In the genomic region with DNA sequence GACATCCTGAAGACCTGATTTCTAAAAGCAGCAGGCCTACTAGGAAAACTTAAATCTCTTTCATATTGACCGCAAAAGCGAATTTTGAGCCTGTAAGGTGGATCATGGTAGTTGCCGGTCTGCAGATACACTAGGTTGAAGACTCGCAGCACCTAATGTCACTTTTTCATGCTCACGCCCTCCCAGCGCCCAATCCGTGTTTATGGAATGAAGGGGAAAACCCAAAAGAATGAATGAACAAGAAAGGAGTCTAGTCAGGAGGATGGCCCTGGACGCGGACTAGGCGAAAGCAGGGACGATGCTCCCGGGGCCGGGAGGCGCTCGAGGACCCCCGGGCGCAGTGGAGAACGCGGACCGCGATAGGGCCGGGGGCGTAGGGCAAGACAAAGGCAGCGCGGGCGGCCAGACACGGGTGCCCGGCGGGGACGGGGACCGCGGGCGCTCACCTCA, we compare ENCODE assay signal across 8 cellular contexts. TPM values are rescaled to one million over a fixed set of nuclear protein-coding genes. Genes with fewer than 3 reads are reported as not detected.
DNase-seq lines count a peak whose midpoint lies in the region; ATAC-seq and TF ChIP-seq lines count a peak whose summit lies in the region.

No MANE protein-coding gene starts in this region.

- POLR2A ChIA-PET in IMR-90 (lab: Charles Lee; ENCODE audit: unreplicated experiment), result no interaction called here

- 0% methylated on average over 21 of the region's 33 CpGs; no CpG with 5 or more reads in 1 of the 2 experiments for WGBS in IMR-90 (ENCODE audit: extremely low coverage in 2 of 2, insufficient read length in 1 of 2), 2 experiments

- peaks cover 8 to 9% of the 10 kb centered on the region in 2 donors for H3K36me3 Mint-ChIP-seq in activated naive CD4-positive, alpha-beta T cell treated with anti-CD3 and anti-CD28 coated beads, Interleukin-2, amount 50 U/mL, for 72 hours
- peaks cover 4 to 6% of the 10 kb centered on the region in 2 donors for H3K36me3 Mint-ChIP-seq in stimulated activated naive B cell treated with anti-CD40 and anti-IgM and Interleukin-4, amounts not matched to agents 10 μg/mL and 1 μg/mL and 100 μg/mL, for 72 hours

- H3K14ac ChIP-seq in IMR-90 (replicated peaks; ENCODE audit: low read depth, low read length), result peak overlapping the region; percentile 69

- TF ChIP-seq CTCF in IMR-90 (conservative IDR thresholded peaks at IDR 0.05; ENCODE audit: low read depth, low read length), result no peak

- peak overlapping the region; percentile 80 to 97 for H3K27ac Mint-ChIP-seq in activated naive CD4-positive, alpha-beta T cell treated with anti-CD3 and anti-CD28 coated beads, Interleukin-2, amount 50 U/mL, for 72 hours
- H3K27ac Mint-ChIP-seq in stimulated activated naive B cell treated with anti-CD40 and anti-IgM and Interleukin-4, amounts not matched to agents 10 μg/mL and 1 μg/mL and 100 μg/mL, for 72 hours, result peak overlapping the region; percentile 93

- H3K9ac ChIP-seq in IMR-90 (ENCODE audit: low read depth, low read length) (peak overlapping the region; percentile 97), iPS-20b (ENCODE audit: low read depth, low read length) (peak overlapping the region; percentile 91)

- H3K4me1 Mint-ChIP-seq in stimulated activated naive B cell treated with anti-CD40 and anti-IgM and Interleukin-4, amounts not matched to agents 10 μg/mL and 1 μg/mL and 100 μg/mL, for 72 hours, result peaks cover 35 to 47% of the 10 kb centered on the region in 2 donors

- no peaks in the 10 kb centered on the region for H3K9me3 Mint-ChIP-seq in activated naive CD4-positive, alpha-beta T cell treated with anti-CD3 and anti-CD28 coated beads, Interleukin-2, amount 50 U/mL, for 72 hours
- no peaks in the 10 kb centered on the region for H3K9me3 Mint-ChIP-seq in stimulated activated naive B cell treated with anti-CD40 and anti-IgM and Interleukin-4, amounts not matched to agents 10 μg/mL and 1 μg/mL and 100 μg/mL, for 72 hours

- peak overlapping the region; percentile 75 for H2AK9ac ChIP-seq in IMR-90 (replicated peaks; ENCODE audit: low read depth, low read length, poor library complexity)

- peak overlapping the region; percentile 14 to 59; a peak in 2 of 4 replicates for H4K8ac ChIP-seq in IMR-90 (ENCODE audit: low read depth in 2 of 2, low read length in 2 of 2)

- peak overlapping the region; percentile 82 for H3K18ac ChIP-seq in IMR-90 (ENCODE audit: low read depth, low read length)

- H3K4ac ChIP-seq in IMR-90 (ENCODE audit: low read depth, low read length), result peak overlapping the region; percentile 89

- peak overlapping the region; percentile 48 for H2AK5ac ChIP-seq in IMR-90 (ENCODE audit: low read depth, low read length)

- peak overlapping the region; percentile 100 for H3K4me2 ChIP-seq in IMR-90 (ENCODE audit: low read depth, low read length)

- peak overlapping the region; percentile 53 for H4K91ac ChIP-seq in IMR-90 (ENCODE audit: insufficient read depth, low read depth, low read length)

- TF ChIP-seq POLR2A in IMR-90 (IDR thresholded peaks at IDR 0.05; ENCODE audit: low read depth, low read length), result no peak

- ATAC-seq in IMR-90 (ENCODE audit: low read depth), result no peak
- peak in 1 of 2 donors; percentile 0 for ATAC-seq in activated naive CD4-positive, alpha-beta T cell treated with anti-CD3 and anti-CD28 coated beads, Interleukin-2, amount 50 U/mL, for 72 hours
- no peak for ATAC-seq in stimulated activated naive B cell treated with anti-CD40 and anti-IgM and Interleukin-4, amounts not matched to agents 10 μg/mL and 1 μg/mL and 100 μg/mL, for 72 hours (replicated peaks)

- H3K23ac ChIP-seq in IMR-90 (ENCODE audit: low read depth, low read length), result peak overlapping the region; percentile 64

- peak; percentile 12 for DNase-seq in CD1c-positive myeloid dendritic cell (ENCODE audit: extremely low spot score)
- peak; percentile 27 for DNase-seq in IMR-90
- DNase-seq in activated naive CD4-positive, alpha-beta T cell treated with anti-CD3 and anti-CD28 coated beads, Interleukin-2, amount 50 U/mL, for 72 hours (ENCODE audit: low spot score in 2 of 2), result peak in 1 of 2 donors; percentile 20
- no peak for DNase-seq in stimulated activated naive B cell treated with anti-CD40 and anti-IgM and Interleukin-4, amounts not matched to agents 10 μg/mL and 1 μg/mL and 100 μg/mL, for 72 hours
- no peak for DNase-seq in stimulated activated CD4-positive, alpha-beta T cell treated with anti-CD3 and anti-CD28 coated beads, Interleukin-12 subunit alpha, Interleukin-12 subunit beta, amount 100 ng/mL, for 4 hours
- no peak for DNase-seq in activated effector memory CD4-positive, alpha-beta T cell treated with anti-CD3 and anti-CD28 coated beads, Interleukin-2, amount 50 U/mL, for 16 hours
- DNase-seq in kidney glomerular epithelial cell (lab: John Stamatoyannopoulos, UW), result no peak

- peaks cover 7% of the 10 kb centered on the region for H3K36me3 ChIP-seq in IMR-90 (ENCODE audit: control insufficient read depth, insufficient read depth, low read length)
- 0 out of 2 replicates have a peak, but pooled peaks cover 13% of the 10 kb centered on the region for H3K36me3 ChIP-seq in iPS-20b (ENCODE audit: insufficient read depth, low read depth, low read length)

- peak overlapping the region; percentile 94 for H2BK5ac ChIP-seq in IMR-90 (ENCODE audit: low read depth, low read length, poor library complexity, severe bottlenecking)

- in situ Hi-C loops in IMR-90 (cut with MboI; ENCODE audit: low sequenced_read_pairs), result no loop called here

- intact Hi-C loops in IMR-90 (cut with micrococcal nuclease), result loop anchor here (2.0 kb wide), 2 partner anchors 175 to 183 kb away; no protein-coding TSS in a partner anchor

- H2BK20ac ChIP-seq in IMR-90 (ENCODE audit: low read depth, low read length), result peak overlapping the region; percentile 36

- H3K4me1 ChIP-seq in IMR-90 (ENCODE audit: control insufficient read depth, insufficient read depth, low read length) (peaks cover 18% of the 10 kb centered on the region), iPS-20b (ENCODE audit: insufficient read depth, low read length) (peaks cover 12% of the 10 kb centered on the region; the same call in 1 of the 2 replicates)

- H3K79me1 ChIP-seq in IMR-90 (ENCODE audit: low read depth in 1 of 2, low read length in 2 of 2), result peaks cover 16 to 47% of the 10 kb centered on the region in 2 experiments; a peak in 2 of 4 replicates

- H3K27ac ChIP-seq in IMR-90 (ENCODE audit: insufficient read depth, low read length), result peak overlapping the region; percentile 92
- peak overlapping the region; percentile 56 for H3K27ac ChIP-seq in iPS-20b (ENCODE audit: low read length)

- TF ChIP-seq RAD21 in IMR-90 (IDR thresholded peaks at IDR 0.05; ENCODE audit: low read length), result no peak

- peak overlapping the region; percentile 58 for H2BK120ac ChIP-seq in IMR-90 (ENCODE audit: low read depth, low read length)

- H3K9me1 ChIP-seq in IMR-90 (ENCODE audit: insufficient read depth, low read length), result peaks cover 10% of the 10 kb centered on the region

- dilution Hi-C loops in IMR-90 (cut with HindIII; ENCODE audit: low sequenced_read_pairs, unreplicated experiment), result no loop called here

- H4K20me1 ChIP-seq in IMR-90 (ENCODE audit: insufficient read depth, low read length), result peaks cover 8% of the 10 kb centered on the region

- peak overlapping the region; percentile 81 for H3K56ac ChIP-seq in IMR-90 (ENCODE audit: extremely low read depth, insufficient read depth, low read length)

- H2BK15ac ChIP-seq in IMR-90 (ENCODE audit: low read depth, low read length), result peak overlapping the region; percentile 18; the same call in 1 of the 3 replicates

- CTCF ChIA-PET in IMR-90 (lab: Yijun Ruan, JAX), result interaction anchor here (1.0 to 1.8 kb wide), 6 partner anchors 30 to 184 kb away, joined by 3 to 8 read pairs (median 5); no protein-coding TSS in a partner anchor

- no TSS peak for BruUV-seq in IMR-90 (replicated peaks; lab: Mats Ljungman, UMichigan)

- no peaks in the 10 kb centered on the region for H3K27me3 Mint-ChIP-seq in stimulated activated naive B cell treated with anti-CD40 and anti-IgM and Interleukin-4, amounts not matched to agents 10 μg/mL and 1 μg/mL and 100 μg/mL, for 72 hours

- H4K5ac ChIP-seq in IMR-90 (ENCODE audit: low read depth, low read length), result peak overlapping the region; percentile 69

- H3K4me3 ChIP-seq in IMR-90 (ENCODE audit: insufficient read depth, low read depth, low read length) (peak overlapping the region; percentile 97), iPS-20b (ENCODE audit: low read length) (peak overlapping the region; percentile 80)

- peak overlapping the region; percentile 91 to 96 for H3K4me3 Mint-ChIP-seq in stimulated activated naive B cell treated with anti-CD40 and anti-IgM and Interleukin-4, amounts not matched to agents 10 μg/mL and 1 μg/mL and 100 μg/mL, for 72 hours

- no peaks in the 10 kb centered on the region for H3K9me3 ChIP-seq in IMR-90 (ENCODE audit: control insufficient read depth, insufficient read depth, low read length)
- no peaks in the 10 kb centered on the region for H3K9me3 ChIP-seq in iPS-20b (ENCODE audit: insufficient read depth, low read depth, low read length)

- H3K27me3 ChIP-seq in IMR-90 (ENCODE audit: control insufficient read depth, insufficient read depth, low read length), result no peaks in the 10 kb centered on the region
- H3K27me3 ChIP-seq in iPS-20b (ENCODE audit: insufficient read depth, low read length), result peaks cover 25% of the 10 kb centered on the region

- H2AFZ ChIP-seq in IMR-90 (replicated peaks; ENCODE audit: low read length, poor library complexity), result peak overlapping the region; percentile 95

TF ChIP-seq in IMR-90, 13 proteins besides CTCF, POLR2A, EP300 and RAD21:
- TF ChIP-seq CEBPB (IDR thresholded peaks at IDR 0.05; ENCODE audit: low read depth, low read length) (no peak), FOS (IDR thresholded peaks at IDR 0.05; ENCODE audit: low read depth, low read length) (no peak)

RNA-seq across cellular contexts. Expression of a gene that starts 0.8 kb away (rescaled TPM):
- total RNA-seq in IMR-90 (2012; rRNA removed), result 20.8 and 24.2 TPM in 2 replicates
- 10.0 and 14.2 TPM in 2 replicates for polyA plus RNA-seq in IMR-90 (2012; rRNA removed)
- 2.5 and 2.8 TPM in 2 replicates for polyA plus RNA-seq in IMR-90 (2012; cell fraction: cytosol; rRNA removed)
- polyA plus RNA-seq in IMR-90 (2012; cell fraction: nucleus; rRNA removed; ENCODE audit: low replicate concordance), result 4.8 and 35.5 TPM in 2 replicates
- 10 to 100 TPM; 13.5 to 14.5 TPM for total RNA-seq in activated naive CD4-positive, alpha-beta T cell treated with anti-CD3 and anti-CD28 coated beads, Interleukin-2, amount 50 U/mL, for 72 hours

Comparison
In these comparisons a context has a peak if more than half of its experiments do, and no peak if none do; other contexts are left out.
1. DNase-seq: peak in CD1c-positive myeloid dendritic cell (single experiment) and IMR-90 (single experiment); none in stimulated activated naive B cell treated with anti-CD40 and anti-IgM and Interleukin-4, amounts not matched to agents 10 μg/mL and 1 μg/mL and 100 μg/mL, for 72 hours (single experiment), stimulated activated CD4-positive, alpha-beta T cell treated with anti-CD3 and anti-CD28 coated beads, Interleukin-12 subunit alpha, Interleukin-12 subunit beta, amount 100 ng/mL, for 4 hours (single experiment), activated effector memory CD4-positive, alpha-beta T cell treated with anti-CD3 and anti-CD28 coated beads, Interleukin-2, amount 50 U/mL, for 16 hours (single experiment) and kidney glomerular epithelial cell (single experiment).